Comparison of ENCODE assay signal across 14 cellular contexts in genomic region chr17:1043601-1044251, GRCh38. TPM values are rescaled to one million over a fixed set of nuclear protein-coding genes. Genes with fewer than 3 reads are reported as not detected.
A peak's percentile ranks its signal among the peaks of the same experiment; 100 is the strongest.
DNase-seq lines count a peak whose midpoint lies in the region; ATAC-seq, FAIRE-seq and TF ChIP-seq lines count a peak whose summit lies in the region.
"Had no signal": no experiment of that assay in that cellular context is flagged by ENCODE, and none has a peak within 500 bp of the region (broad histone marks: within the 10 kb centered on the region; RNA-seq: fewer than 3 reads in every experiment).

No MANE protein-coding gene starts in this region.

- no peaks in the 10 kb centered on the region for H3F3A ChIP-seq in neural progenitor cell (ENCODE audit: low read depth)

- H3K79me2 ChIP-seq in HepG2 (ENCODE audit: insufficient read depth, low read length), result no peaks in the 10 kb centered on the region
- H3K79me2 ChIP-seq in neural progenitor cell (ENCODE audit: low read depth), result no peaks in the 10 kb centered on the region

- no peak overlapping the region for H3K9ac ChIP-seq in liver (ENCODE audit: low read depth in 1 of 2, low read length in 2 of 2)
- no peak overlapping the region for H3K9ac ChIP-seq in HepG2 (ENCODE audit: insufficient read depth, low read depth, low read length)
- no peak overlapping the region for H3K9ac ChIP-seq in neural progenitor cell

- BruUV-seq in HepG2 (replicated peaks; lab: Mats Ljungman, UMichigan), result no TSS peak

- CTCF ChIA-PET in HepG2 (lab: Yijun Ruan, JAX; ENCODE audit: low intra/inter-chr PET ratio, low total read pairs), result no interaction called here

- TF ChIP-seq RAD21 in liver (IDR thresholded peaks at IDR 0.05), result no peak
- no peak for TF ChIP-seq RAD21 in HepG2 (CRISPR knock-in tag; IDR thresholded peaks at IDR 0.05)

- H3K9me3 ChIP-seq in liver (ENCODE audit: control insufficient read depth in 4 of 4, low read length in 3 of 4) (no peaks in the 10 kb centered on the region), HepG2 (ENCODE audit: low read length) (no peaks in the 10 kb centered on the region), neural progenitor cell (ENCODE audit: low read depth) (no peaks in the 10 kb centered on the region)
- H3K9me3 ChIP-seq: neutrophil had no signal

- H3K27ac ChIP-seq in liver (ENCODE audit: low read depth in 1 of 2, low read length in 2 of 2), result peak overlapping the region; percentile 18 to 41
- H3K27ac ChIP-seq in HepG2 (ENCODE audit: extremely low read length, insufficient read depth, low read length), result no peak overlapping the region
- no peak overlapping the region for H3K27ac ChIP-seq in neural progenitor cell
- H3K27ac ChIP-seq: HL-60, neutrophil had no signal

- no peaks in the 10 kb centered on the region for H3K9me3 Mint-ChIP-seq in neural progenitor cell
- no peaks in the 10 kb centered on the region for H3K9me3 Mint-ChIP-seq in activated naive CD8-positive, alpha-beta T cell treated with anti-CD3 and anti-CD28 coated beads, Interleukin-2, amount 50 U/mL, for 24 hours

- in situ Hi-C loops in HepG2 (cut with HindIII; ENCODE audit: extremely low pct_ligation_motif_present, low pct_unique_long_range_greater_than_20kb), result no loop called here

- H3K4me3 Mint-ChIP-seq in neural progenitor cell, result no peak overlapping the region
- H3K4me3 Mint-ChIP-seq in activated naive CD8-positive, alpha-beta T cell treated with anti-CD3 and anti-CD28 coated beads, Interleukin-2, amount 50 U/mL, for 24 hours, result no peak overlapping the region
- H3K4me3 Mint-ChIP-seq: HFFc6 had no signal

- H3K4me1 ChIP-seq in liver (ENCODE audit: control insufficient read depth in 4 of 4, insufficient read depth in 4 of 4, low read length in 3 of 4) (no peaks in the 10 kb centered on the region), HepG2 (ENCODE audit: insufficient read depth, low read length) (peaks cover 19% of the 10 kb centered on the region), neural progenitor cell (peaks cover 20% of the 10 kb centered on the region)

- POLR2A ChIA-PET in HepG2 (lab: Yijun Ruan, JAX), result no interaction called here

- 67% methylated on average over 21 of the region's 21 CpGs for WGBS in liver
- WGBS in HepG2 (ENCODE audit: low lambda C conversion rate), result 96% methylated on average over 20 of the region's 21 CpGs

- peaks cover 31% of the 10 kb centered on the region for H3K4me1 Mint-ChIP-seq in neural progenitor cell
- H3K4me1 Mint-ChIP-seq in activated naive CD8-positive, alpha-beta T cell treated with anti-CD3 and anti-CD28 coated beads, Interleukin-2, amount 50 U/mL, for 24 hours, result no peaks in the 10 kb centered on the region

- H4K20me1 ChIP-seq in HepG2 (ENCODE audit: insufficient read depth, low read length) (no peaks in the 10 kb centered on the region), neural progenitor cell (ENCODE audit: low read depth) (peaks cover 8% of the 10 kb centered on the region)

- ATAC-seq in HepG2, result no peak
- ATAC-seq in Right ventricle myocardium inferior, result peak; percentile 49
- ATAC-seq in activated naive CD8-positive, alpha-beta T cell treated with anti-CD3 and anti-CD28 coated beads, Interleukin-2, amount 50 U/mL, for 24 hours, result no peak
- no peak for ATAC-seq in GM21423 (IDR thresholded peaks at IDR 0.05; ENCODE audit: unreplicated experiment)

- H2AFZ ChIP-seq in HepG2 (ENCODE audit: low read length) (no peak overlapping the region), neural progenitor cell (replicated peaks) (peak overlapping the region; percentile 64)

- no peak for TF ChIP-seq CTCF in liver (IDR thresholded peaks at IDR 0.05; ENCODE audit: low read depth, low read length, missing input control)
- TF ChIP-seq CTCF in HepG2 (CRISPR knock-in tag; IDR thresholded peaks at IDR 0.05), result no peak
- TF ChIP-seq CTCF in neural progenitor cell (IDR thresholded peaks at IDR 0.05), result no peak

- H3K27me3 ChIP-seq in liver (ENCODE audit: control insufficient read depth in 4 of 4, insufficient read depth in 4 of 4, low read length in 3 of 4) (no peaks in the 10 kb centered on the region), HepG2 (ENCODE audit: control insufficient read depth in 1 of 2, insufficient read depth in 2 of 2, low read length in 2 of 2) (no peaks in the 10 kb centered on the region), neural progenitor cell (no peaks in the 10 kb centered on the region)
- H3K27me3 ChIP-seq: neutrophil had no signal

- intact Hi-C loops in HepG2 (cut with micrococcal nuclease; ENCODE audit: unreplicated experiment), result no loop called here
- intact Hi-C loops in Right ventricle myocardium inferior (cut with DNase I), result no loop called here

- TF ChIP-seq POLR2A in HepG2 (IDR thresholded peaks at IDR 0.05; ENCODE audit: insufficient read depth in 1 of 2, low read depth in 2 of 2, low read length in 2 of 2), result no peak

- H3K27ac Mint-ChIP-seq in neural progenitor cell, result no peak overlapping the region
- H3K27ac Mint-ChIP-seq in activated naive CD8-positive, alpha-beta T cell treated with anti-CD3 and anti-CD28 coated beads, Interleukin-2, amount 50 U/mL, for 24 hours, result no peak overlapping the region
- H3K27ac Mint-ChIP-seq: HFFc6 had no signal

- DNase-seq in HepG2 (ENCODE audit: low spot score) (no peak), Right ventricle myocardium inferior (ENCODE audit: missing footprints) (peak; percentile 88), neural progenitor cell (ENCODE audit: low spot score) (peak; percentile 73), SW 1271 (lab: John Stamatoyannopoulos, UW) (no peak), activated gamma-delta T cell (lab: John Stamatoyannopoulos, UW) (no peak)
- DNase-seq in activated naive CD8-positive, alpha-beta T cell treated with anti-CD3 and anti-CD28 coated beads, Interleukin-2, amount 50 U/mL, for 24 hours, result no peak
- DNase-seq: ACHN; activated CD8-positive, alpha-beta memory T cell treated with anti-CD3 and anti-CD28 coated beads, Interleukin-2, amount 50 U/mL, for 4 hours; HFFc6 had no signal

- H3K36me3 Mint-ChIP-seq in neural progenitor cell, result peaks cover 12% of the 10 kb centered on the region
- H3K36me3 Mint-ChIP-seq in activated naive CD8-positive, alpha-beta T cell treated with anti-CD3 and anti-CD28 coated beads, Interleukin-2, amount 50 U/mL, for 24 hours (ENCODE audit: low read depth), result peaks cover 4% of the 10 kb centered on the region

- no peak for TF ChIP-seq EP300 in HepG2 (IDR thresholded peaks at IDR 0.05; ENCODE audit: low read depth in 2 of 2, low read length in 2 of 2)
- TF ChIP-seq EP300 in HepG2 (CRISPR knock-in tag; IDR thresholded peaks at IDR 0.05; ENCODE audit: borderline replicate concordance), result no peak

- no peak overlapping the region for H3K4me2 ChIP-seq in HepG2 (ENCODE audit: low read depth, low read length)
- H3K4me2 ChIP-seq in neural progenitor cell, result peak overlapping the region; percentile 70

- FAIRE-seq in HepG2 (lab: Jason Lieb, UNC), result no peak
- FAIRE-seq: bronchial epithelial cell had no signal

- H3K36me3 ChIP-seq in liver (ENCODE audit: control insufficient read depth in 4 of 4, insufficient read depth in 3 of 4, low read depth in 1 of 4, low read length in 3 of 4) (peaks cover 0 to 3% (median 0%) of the 10 kb centered on the region in 4 donors), HepG2 (replicated peaks in 1 of 2; ENCODE audit: control insufficient read depth in 1 of 2, insufficient read depth in 2 of 2, low read length in 2 of 2) (no peaks in the 10 kb centered on the region; a peak in 1 of 5 replicates), neural progenitor cell (no peaks in the 10 kb centered on the region)

- H3K4me3 ChIP-seq in liver (ENCODE audit: low read depth in 1 of 3, low read length in 3 of 3) (no peak overlapping the region), HepG2 (replicated peaks in 1 of 3; ENCODE audit: insufficient read depth in 1 of 3, low read depth in 2 of 3, low read length in 3 of 3) (no peak overlapping the region), neural progenitor cell (peak overlapping the region; percentile 32)

- peaks cover 5% of the 10 kb centered on the region for H3K27me3 Mint-ChIP-seq in neural progenitor cell (ENCODE audit: insufficient read depth, low read depth)
- no peaks in the 10 kb centered on the region for H3K27me3 Mint-ChIP-seq in activated naive CD8-positive, alpha-beta T cell treated with anti-CD3 and anti-CD28 coated beads, Interleukin-2, amount 50 U/mL, for 24 hours

TF ChIP-seq in liver, 16 proteins besides CTCF, POLR2A, EP300 and RAD21 (continues in another document):
- TF ChIP-seq TAF1 (conservative IDR thresholded peaks at IDR 0.05), result no peak
- no peak for TF ChIP-seq NR2F2 (IDR thresholded peaks at IDR 0.05)
- no peak for TF ChIP-seq YY1 (IDR thresholded peaks at IDR 0.05)

TF ChIP-seq in HepG2, 621 proteins besides CTCF, POLR2A, EP300 and RAD21 (continues in another document):
- no peak for TF ChIP-seq ZNF207 (IDR thresholded peaks at IDR 0.05; ENCODE audit: borderline replicate concordance)
- no peak for TF ChIP-seq ZFP82 (CRISPR knock-in tag; IDR thresholded peaks at IDR 0.05; ENCODE audit: borderline replicate concordance)
- TF ChIP-seq SMARCC2 (IDR thresholded peaks at IDR 0.05), result no peak

RNA-seq across cellular contexts. Expression of gene TIMM22, which starts 46.8 kb away (rescaled TPM):
- total RNA-seq in liver (1 to 10 TPM; 4.4 to 5.0 TPM), HepG2 (2016; rRNA removed; fragmentation: Illumina TruSeq; extraction: Trizol) (15.5 and 16.3 TPM in 2 replicates), Right ventricle myocardium inferior (17.3 TPM), neural progenitor cell (ENCODE audit: low replicate concordance) (11.7 and 15.7 TPM in 2 replicates)
- polyA plus RNA-seq in liver (1 to 10 TPM; 4.4 to 4.7 TPM), HepG2 (2011; rRNA removed) (5.9 and 6.2 TPM in 2 replicates)
- total RNA-seq in HepG2 (2016; cell fraction: cytosol; rRNA removed; fragmentation: Illumina TruSeq; extraction: Trizol; ENCODE audit: low read depth), result 4.9 and 5.4 TPM in 2 replicates
- total RNA-seq in HepG2 (2016; cell fraction: insoluble cytoplasmic fraction; rRNA removed; fragmentation: Illumina TruSeq; extraction: Trizol), result 15.6 and 15.9 TPM in 2 replicates
- 11.2 and 11.4 TPM in 2 replicates for total RNA-seq in HepG2 (2016; cell fraction: membrane; rRNA removed; fragmentation: Illumina TruSeq; extraction: Trizol)
- total RNA-seq in HepG2 (2016; cell fraction: nucleus; rRNA removed; fragmentation: Illumina TruSeq; extraction: Trizol), result 10.4 and 11.1 TPM in 2 replicates
- 7.1 and 7.6 TPM in 2 replicates for polyA plus RNA-seq in HepG2 (2011; cell fraction: cytosol; rRNA removed)
- 6.4 and 7.1 TPM in 2 replicates for polyA plus RNA-seq in HepG2 (2011; cell fraction: nucleus; rRNA removed)
- 6.3 and 7.0 TPM in 2 replicates for polyA plus RNA-seq in HepG2 (2012)
- 4.7 and 4.8 TPM in 2 replicates for polyA plus RNA-seq in HepG2 (2016; cell fraction: cytosol; fragmentation: Illumina TruSeq; extraction: Trizol; ENCODE audit: low read depth)
- polyA plus RNA-seq in HepG2 (2016; cell fraction: insoluble cytoplasmic fraction; fragmentation: Illumina TruSeq; extraction: Trizol; ENCODE audit: low read depth), result 15.5 and 17.0 TPM in 2 replicates
- 8.7 and 9.5 TPM in 2 replicates for polyA plus RNA-seq in HepG2 (2016; cell fraction: membrane; fragmentation: Illumina TruSeq; extraction: Trizol; ENCODE audit: low read depth)
- 13.9 and 14.1 TPM in 2 replicates for polyA plus RNA-seq in HepG2 (2016; cell fraction: nucleus; fragmentation: Illumina TruSeq; extraction: Trizol; ENCODE audit: insufficient read depth, low read depth)
- polyA minus RNA-seq in HepG2 (2011; rRNA and poly(A)+ RNA removed; ENCODE audit: low replicate concordance), result 13.7 and 22.2 TPM in 2 replicates
- polyA minus RNA-seq in HepG2 (2011; cell fraction: cytosol; rRNA and poly(A)+ RNA removed), result 4.3 and 4.9 TPM in 2 replicates
- 19.9 and 20.0 TPM in 2 replicates for polyA minus RNA-seq in HepG2 (2011; cell fraction: nucleus; rRNA and poly(A)+ RNA removed)

Comparison
In these comparisons a context has a peak if more than half of its experiments do, and no peak if none do; other contexts are left out.
1. H3K27ac ChIP-seq: peak in liver (2 of 2); none in HepG2 (single experiment) and neural progenitor cell (single experiment).
2. DNase-seq: peak in Right ventricle myocardium inferior (single experiment) and neural progenitor cell (single experiment); none in HepG2 (single experiment), SW 1271 (0 of 2), activated naive CD8-positive, alpha-beta T cell treated with anti-CD3 and anti-CD28 coated beads, Interleukin-2, amount 50 U/mL, for 24 hours (single experiment) and activated gamma-delta T cell (single experiment).